27 cellular contexts compared by ENCODE assay signal in genomic region chr6:124682751-124683150, GRCh38.
"Had no signal": no experiment of that assay in that cellular context is flagged by ENCODE, and none has a peak within 500 bp of the region (broad histone marks: within the 10 kb centered on the region; RNA-seq: fewer than 3 reads in every experiment).

No MANE protein-coding gene starts in this region.

- ATAC-seq: activated CD4-positive, CD25-positive, alpha-beta regulatory T cell treated with anti-CD3 and anti-CD28 coated beads, Interleukin-2, amount 50 U/mL, for 24 hours; activated CD8-positive, alpha-beta T cell treated with anti-CD3 and anti-CD28 coated beads for 36 hours; activated T-cell treated with anti-CD3 and anti-CD28 coated beads, Interleukin-2, amount 50 U/mL, for 4 hours; activated T-helper 17 cell treated with anti-CD3 and anti-CD28 coated beads, Interleukin-2, amount 50 U/mL, for 72 hours; body of pancreas; gastroesophageal sphincter; T-helper 17 cell had no signal

- H3K9me3 ChIP-seq: colonic mucosa had no signal

- H3K4me3 Mint-ChIP-seq: activated B cell treated with CpG ODN at 0.5 μM for 24 hours; activated CD8-positive, alpha-beta T cell treated with anti-CD3 and anti-CD28 coated beads for 36 hours; activated naive CD8-positive, alpha-beta T cell; activated T-cell treated with anti-CD3 and anti-CD28 coated beads, Interleukin-2, amount 50 U/mL, for 4 hours; activated T-helper 17 cell treated with anti-CD3 and anti-CD28 coated beads, Interleukin-2, amount 50 U/mL, for 72 hours; T-helper 17 cell; T-helper 2 cell treated with Interferon-gamma antibody and Interleukin-4, amounts not matched to agents 5 μg/mL and 100 μg/mL, for 36 hours had no signal

- H3K27me3 ChIP-seq: body of pancreas, colonic mucosa, esophagus squamous epithelium, gastroesophageal sphincter had no signal

- H3K4me1 Mint-ChIP-seq: activated B cell treated with CpG ODN at 0.5 μM for 24 hours; activated T-helper 17 cell treated with anti-CD3 and anti-CD28 coated beads, Interleukin-2, amount 50 U/mL, for 72 hours; T-helper 17 cell had no signal

- DNase-seq: activated B cell treated with CpG ODN at 0.5 μM for 24 hours; activated CD4-positive, alpha-beta T cell treated with anti-CD3 and anti-CD28 coated beads for 48 hours; activated CD4-positive, alpha-beta T cell treated with anti-CD3 and anti-CD28 coated beads, Interleukin-2, amount 50 U/mL, for 1 hour; activated CD4-positive, alpha-beta T cell treated with anti-CD3 and anti-CD28 coated beads, Interleukin-2, amount 50 U/mL, for 48 hours; activated CD8-positive, alpha-beta memory T cell treated with anti-CD3 and anti-CD28 coated beads for 24 hours; activated CD8-positive, alpha-beta T cell treated with anti-CD3 and anti-CD28 coated beads for 36 hours; activated effector memory CD4-positive, alpha-beta T cell treated with Interleukin-2 at 50 U/mL for 16 hours; activated gamma-delta T cell treated with Interleukin-2 at 50 U/mL for 16 hours; activated naive CD4-positive, alpha-beta T cell treated with anti-CD3 and anti-CD28 coated beads, Interleukin-2, amount 50 U/mL, for 16 hours; activated naive CD4-positive, alpha-beta T cell treated with Interleukin-2 at 50 U/mL for 16 hours; activated T-cell treated with anti-CD3 and anti-CD28 coated beads, Interleukin-2, amount 50 U/mL, for 4 hours; amniotic stem cell; body of pancreas; cerebellar nuclear complex; colonic mucosa; effector CD8-positive, alpha-beta T cell; esophagus squamous epithelium; foreskin melanocyte; T-helper 17 cell; T1000 had no signal

- H3K27ac Mint-ChIP-seq: activated B cell treated with CpG ODN at 0.5 μM for 24 hours; activated CD8-positive, alpha-beta T cell treated with anti-CD3 and anti-CD28 coated beads for 36 hours; activated naive CD8-positive, alpha-beta T cell; activated T-helper 17 cell treated with anti-CD3 and anti-CD28 coated beads, Interleukin-2, amount 50 U/mL, for 72 hours; T-helper 17 cell; T-helper 2 cell treated with Interferon-gamma antibody and Interleukin-4, amounts not matched to agents 5 μg/mL and 100 μg/mL, for 36 hours had no signal

- H3K27ac ChIP-seq: body of pancreas, colonic mucosa, epithelial cell of prostate, esophagus squamous epithelium, gastroesophageal sphincter, WERI-Rb-1 had no signal

- H3K4me1 ChIP-seq: body of pancreas, colonic mucosa, esophagus squamous epithelium, gastroesophageal sphincter had no signal

- H3K36me3 ChIP-seq: colonic mucosa, esophagus squamous epithelium, gastroesophageal sphincter, WERI-Rb-1 had no signal

- H3K36me3 Mint-ChIP-seq: activated naive CD8-positive, alpha-beta T cell had no signal

- H3K27me3 Mint-ChIP-seq: activated B cell treated with CpG ODN at 0.5 μM for 24 hours; activated CD8-positive, alpha-beta T cell treated with anti-CD3 and anti-CD28 coated beads for 36 hours; activated naive CD8-positive, alpha-beta T cell; activated T-helper 17 cell treated with anti-CD3 and anti-CD28 coated beads, Interleukin-2, amount 50 U/mL, for 72 hours; T-helper 17 cell had no signal

- H3K4me3 ChIP-seq: body of pancreas, colonic mucosa, esophagus squamous epithelium, gastroesophageal sphincter had no signal
